ENCODE assay signal across 21 cellular contexts in genomic region chr16:11402051-11402744, GRCh38. TPM values are rescaled to one million over a fixed set of nuclear protein-coding genes. Genes with fewer than 3 reads are reported as not detected.
DNase-seq lines count a peak whose midpoint lies in the region; ATAC-seq and TF ChIP-seq lines count a peak whose summit lies in the region.
"Had no signal": no experiment of that assay in that cellular context is flagged by ENCODE, and none has a peak within 500 bp of the region (broad histone marks: within the 10 kb centered on the region; RNA-seq: fewer than 3 reads in every experiment).

No MANE protein-coding gene starts in this region.

- H3K4me1 Mint-ChIP-seq in chondrocyte (ENCODE audit: low read depth), result no peaks in the 10 kb centered on the region

- H3K4me3 Mint-ChIP-seq in chondrocyte (ENCODE audit: unreplicated experiment), result no peak overlapping the region
- H3K4me3 Mint-ChIP-seq: activated T-helper 1 cell treated with anti-CD3 and anti-CD28 coated beads, Interleukin-12 subunit alpha, Interleukin-12 subunit beta, Interleukin-2, Interleukin-4 antibody, amounts not matched to agents 30 ng/mL and 10 ng/mL and 1 ng/mL, durations not matched to agents 14 hours and 24 hours and 36 hours; CD8-positive, alpha-beta T cell; naive B cell had no signal

- H3K4me1 ChIP-seq in right lobe of liver (peaks cover 0 to 9% (median 0%) of the 10 kb centered on the region in 4 donors), MM.1S (ENCODE audit: low read length) (no peaks in the 10 kb centered on the region)
- H3K4me1 ChIP-seq: breast epithelium, HAP-1, lower lobe of right lung had no signal

- no peaks in the 10 kb centered on the region for H3K36me3 ChIP-seq in right lobe of liver
- no peaks in the 10 kb centered on the region for H3K36me3 ChIP-seq in MM.1S (replicated peaks; ENCODE audit: insufficient read depth, low read length)
- H3K36me3 ChIP-seq: breast epithelium, HAP-1, lower lobe of right lung had no signal

- H2AFZ ChIP-seq in MM.1S (ENCODE audit: low read length), result no peak overlapping the region

- peak; percentile 60 for DNase-seq in Right ventricle myocardium superior
- DNase-seq in cardiac septum (ENCODE audit: low spot score), result no peak
- peak; percentile 83 for DNase-seq in chondrocyte (ENCODE audit: low spot score)
- peak in 2 of 3 donors; percentile 59 to 90 for DNase-seq in right lobe of liver
- DNase-seq in MM.1S, result no peak
- no peak for DNase-seq in NCI-H524 treated with DMSO at 0.1 percent for 48 hours (lab: John Stamatoyannopoulos, UW)
- DNase-seq in inferior parietal cortex (ENCODE audit: extremely low spot score), result no peak
- DNase-seq in HuH-7.5 (ENCODE audit: low spot score), result no peak
- DNase-seq: activated CD8-positive, alpha-beta memory T cell treated with anti-CD3 and anti-CD28 coated beads for 24 hours; CD8-positive, alpha-beta T cell; DND-41; lower lobe of right lung; naive B cell; NCI-H2029 treated with DMSO at 0.1 percent for 48 hours; NCI-H510A treated with DMSO at 0.1 percent for 48 hours; SIG-M5; T-helper 2 cell had no signal

- no peaks in the 10 kb centered on the region for H4K20me1 ChIP-seq in MM.1S (ENCODE audit: insufficient read depth, low read length)

- H3K9ac ChIP-seq in MM.1S (ENCODE audit: low read length), result no peak overlapping the region

- no peaks in the 10 kb centered on the region for H3K9me3 Mint-ChIP-seq in chondrocyte (ENCODE audit: low read depth)
- H3K9me3 Mint-ChIP-seq: activated T-helper 1 cell treated with anti-CD3 and anti-CD28 coated beads, Interleukin-12 subunit alpha, Interleukin-12 subunit beta, Interleukin-2, Interleukin-4 antibody, amounts not matched to agents 30 ng/mL and 10 ng/mL and 1 ng/mL, durations not matched to agents 14 hours and 24 hours and 36 hours; CD8-positive, alpha-beta T cell; naive B cell had no signal

- H3K27me3 ChIP-seq in right lobe of liver (no peaks in the 10 kb centered on the region), MM.1S (replicated peaks; ENCODE audit: insufficient read depth, low read length) (no peaks in the 10 kb centered on the region)
- H3K27me3 ChIP-seq: breast epithelium had no signal

- no peak overlapping the region for H3K27ac Mint-ChIP-seq in chondrocyte (ENCODE audit: unreplicated experiment)
- H3K27ac Mint-ChIP-seq: activated T-helper 1 cell treated with anti-CD3 and anti-CD28 coated beads, Interleukin-12 subunit alpha, Interleukin-12 subunit beta, Interleukin-2, Interleukin-4 antibody, amounts not matched to agents 30 ng/mL and 10 ng/mL and 1 ng/mL, durations not matched to agents 14 hours and 24 hours and 36 hours; CD8-positive, alpha-beta T cell had no signal

- intact Hi-C loops in Right ventricle myocardium superior (cut with DNase I), result no loop called here
- intact Hi-C loops in cardiac septum (cut with DNase I), result loop anchor here (10.0 kb wide), 1 partner anchor 663 kb away; no protein-coding TSS in a partner anchor
- intact Hi-C loops in right lobe of liver (cut with DNase I), result loop anchor here in 1 of 2 donors (10.0 kb wide), 1 partner anchor 243 kb away; no protein-coding TSS in a partner anchor

- TF ChIP-seq CTCF in chondrocyte (IDR thresholded peaks at IDR 0.05) (peak; percentile 17), right lobe of liver (IDR thresholded peaks at IDR 0.05) (no peak), MM.1S (IDR thresholded peaks at IDR 0.05; ENCODE audit: low read length) (no peak)

- H3K4me3 ChIP-seq in right lobe of liver (no peak overlapping the region), MM.1S (ENCODE audit: low read length) (no peak overlapping the region)
- H3K4me3 ChIP-seq: breast epithelium, HAP-1, lower lobe of right lung had no signal

- H3K36me3 Mint-ChIP-seq in chondrocyte (ENCODE audit: low read depth), result no peaks in the 10 kb centered on the region
- H3K36me3 Mint-ChIP-seq: CD8-positive, alpha-beta T cell; naive B cell had no signal

- no peaks in the 10 kb centered on the region for H3K9me2 ChIP-seq in MM.1S (replicated peaks; ENCODE audit: insufficient read depth, low read length)

- ATAC-seq in Right ventricle myocardium superior (ENCODE audit: poor library complexity), result peak; percentile 76
- peak in 2 of 4 donors; percentile 6 to 38 for ATAC-seq in right lobe of liver
- ATAC-seq: activated CD4-positive, CD25-positive, alpha-beta regulatory T cell treated with anti-CD3 and anti-CD28 coated beads, Interleukin-2, amount 50 U/mL, for 24 hours; CD8-positive, alpha-beta T cell; lower lobe of right lung had no signal

- H3F3A ChIP-seq in MM.1S (ENCODE audit: insufficient read depth, low read length), result no peaks in the 10 kb centered on the region

- H3K4me2 ChIP-seq in MM.1S (ENCODE audit: low read depth, low read length), result no peak overlapping the region

- TF ChIP-seq POLR2A in right lobe of liver (IDR thresholded peaks at IDR 0.05), result no peak

- H3K79me2 ChIP-seq in MM.1S (ENCODE audit: low read length), result no peaks in the 10 kb centered on the region

- 30% methylated on average over 3 of the region's 23 CpGs for WGBS in right lobe of liver (ENCODE audit: insufficient coverage, low coverage, low lambda C conversion rate, missing lambda C conversion rate)

- no peaks in the 10 kb centered on the region for H3K9me3 ChIP-seq in right lobe of liver
- H3K9me3 ChIP-seq in MM.1S (replicated peaks; ENCODE audit: insufficient read depth, low read length), result no peaks in the 10 kb centered on the region
- H3K9me3 ChIP-seq: breast epithelium, HAP-1, lower lobe of right lung had no signal

- peaks cover 6% of the 10 kb centered on the region for H3K27me3 Mint-ChIP-seq in chondrocyte (ENCODE audit: low read depth)

- no peak overlapping the region for H3K27ac ChIP-seq in right lobe of liver
- H3K27ac ChIP-seq in MM.1S (ENCODE audit: low read length), result no peak overlapping the region
- H3K27ac ChIP-seq: breast epithelium, lower lobe of right lung had no signal

RNA-seq across cellular contexts. Expression of gene RMI2, which starts 56.9 kb away (rescaled TPM):
- total RNA-seq in Right ventricle myocardium superior (0.48 TPM), cardiac septum (0.43 TPM), chondrocyte (1.6 to 6.5 TPM (median 1.7 TPM) in 3 replicates), right lobe of liver (1 to 10 TPM in 3 of 6 experiments, under 1 TPM in 3; 0.37 to 2.9 (median 1.0) TPM)

Comparison
In these comparisons a context has a peak if more than half of its experiments do, and no peak if none do; other contexts are left out.
1. DNase-seq: peak in Right ventricle myocardium superior (single experiment), chondrocyte (single experiment) and right lobe of liver (2 of 3); none in cardiac septum (single experiment), MM.1S (single experiment), NCI-H524 treated with DMSO at 0.1 percent for 48 hours (single experiment), inferior parietal cortex (single experiment) and HuH-7.5 (single experiment).